In the genomic region with DNA sequence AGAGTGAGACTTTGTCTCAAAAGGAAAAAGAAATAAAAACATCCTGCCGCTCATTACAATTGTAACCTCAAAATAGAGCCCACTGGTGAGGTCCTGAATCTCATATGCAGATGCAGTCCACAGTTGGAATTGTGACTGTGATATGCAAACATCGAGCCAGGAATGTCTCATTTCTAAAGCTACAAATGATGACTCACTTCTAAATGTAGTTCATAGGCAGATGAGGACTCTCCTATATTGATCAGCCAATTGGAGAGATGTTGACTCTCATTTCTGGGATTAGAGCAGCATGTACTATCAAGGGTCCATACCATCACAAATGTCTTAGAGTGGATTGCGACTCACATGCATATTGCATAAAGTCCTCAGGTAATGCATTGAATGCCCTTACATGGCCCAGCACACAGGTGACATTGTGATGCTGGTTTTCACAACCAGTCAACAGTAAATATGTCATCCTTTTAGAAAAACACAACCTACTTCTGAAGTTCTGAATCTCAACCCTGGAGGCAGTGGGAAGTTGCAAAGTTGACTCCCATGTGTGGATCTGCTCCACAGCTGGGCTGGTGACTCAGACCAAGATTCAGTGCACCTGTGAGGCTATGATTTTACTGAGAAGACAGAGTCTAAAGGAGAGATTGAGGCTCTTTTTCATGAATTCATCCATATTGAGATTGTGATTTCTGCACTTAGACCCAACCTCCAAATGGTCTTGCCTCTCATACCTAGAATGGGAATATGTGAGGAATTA, we compare ENCODE assay signal across 1 cellular context.
TF ChIP-seq lines count a peak whose summit lies in the region.

No MANE protein-coding gene starts in this region.

TF ChIP-seq in GM12878, 131 proteins besides CTCF, POLR2A, EP300 and RAD21 (continued from another document):
- TF ChIP-seq ZBTB40 (IDR thresholded peaks at IDR 0.05; ENCODE audit: borderline replicate concordance) (no peak), CEBPZ (IDR thresholded peaks at IDR 0.05; ENCODE audit: low read depth, low read length) (no peak), BCL11A (IDR thresholded peaks at IDR 0.05; ENCODE audit: low read depth, low read length) (no peak), RFX5 (IDR thresholded peaks at IDR 0.05; ENCODE audit: low read depth, low read length) (no peak), MEF2B (IDR thresholded peaks at IDR 0.05; ENCODE audit: partially characterized antibody, poor library complexity, severe bottlenecking) (no peak), E2F4 (IDR thresholded peaks at IDR 0.05; ENCODE audit: low read depth, low read length) (no peak), MAX (IDR thresholded peaks at IDR 0.05; ENCODE audit: low read depth, low read length) (no peak), CREB1 (IDR thresholded peaks at IDR 0.05; ENCODE audit: low read depth) (no peak), SIN3A (IDR thresholded peaks at IDR 0.05; ENCODE audit: low read depth, low read length) (no peak), CHD4 (IDR thresholded peaks at IDR 0.05) (no peak), TCF3 (IDR thresholded peaks at IDR 0.05; ENCODE audit: borderline replicate concordance, insufficient read depth, low read depth, low read length) (peak; percentile 84; the same call in 1 of the 2 replicates), ZSCAN29 (IDR thresholded peaks at IDR 0.05) (no peak), ZBED1 (IDR thresholded peaks at IDR 0.05; ENCODE audit: borderline replicate concordance) (no peak), MTA2 (IDR thresholded peaks at IDR 0.05; ENCODE audit: low read depth) (no peak), IRF4 (IDR thresholded peaks at IDR 0.05; ENCODE audit: low read depth, low read length) (0 out of 2 replicates have a peak, but pooled peaks have one; percentile 18), FOS (IDR thresholded peaks at IDR 0.05; ENCODE audit: borderline replicate concordance, extremely low read depth, insufficient read length) (no peak), MYB (IDR thresholded peaks at IDR 0.05; ENCODE audit: borderline replicate concordance, low read depth, low read length) (no peak), JUNB (IDR thresholded peaks at IDR 0.05) (peak; percentile 62), HCFC1 (IDR thresholded peaks at IDR 0.05; ENCODE audit: low read length) (no peak), TCF12 (IDR thresholded peaks at IDR 0.05; ENCODE audit: low read depth, low read length) (peak; percentile 72; the same call in 1 of the 2 replicates), TARDBP (IDR thresholded peaks at IDR 0.05; ENCODE audit: borderline replicate concordance) (no peak)
- TF ChIP-seq, protein P1, sequence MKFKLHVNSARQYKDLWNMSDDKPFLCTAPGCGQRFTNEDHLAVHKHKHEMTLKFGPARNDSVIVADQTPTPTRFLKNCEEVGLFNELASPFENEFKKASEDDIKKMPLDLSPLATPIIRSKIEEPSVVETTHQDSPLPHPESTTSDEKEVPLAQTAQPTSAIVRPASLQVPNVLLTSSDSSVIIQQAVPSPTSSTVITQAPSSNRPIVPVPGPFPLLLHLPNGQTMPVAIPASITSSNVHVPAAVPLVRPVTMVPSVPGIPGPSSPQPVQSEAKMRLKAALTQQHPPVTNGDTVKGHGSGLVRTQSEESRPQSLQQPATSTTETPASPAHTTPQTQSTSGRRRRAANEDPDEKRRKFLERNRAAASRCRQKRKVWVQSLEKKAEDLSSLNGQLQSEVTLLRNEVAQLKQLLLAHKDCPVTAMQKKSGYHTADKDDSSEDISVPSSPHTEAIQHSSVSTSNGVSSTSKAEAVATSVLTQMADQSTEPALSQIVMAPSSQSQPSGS (IDR thresholded peaks at IDR 0.05; ENCODE audit: low read length), result no peak
- TF ChIP-seq, protein P2, sequence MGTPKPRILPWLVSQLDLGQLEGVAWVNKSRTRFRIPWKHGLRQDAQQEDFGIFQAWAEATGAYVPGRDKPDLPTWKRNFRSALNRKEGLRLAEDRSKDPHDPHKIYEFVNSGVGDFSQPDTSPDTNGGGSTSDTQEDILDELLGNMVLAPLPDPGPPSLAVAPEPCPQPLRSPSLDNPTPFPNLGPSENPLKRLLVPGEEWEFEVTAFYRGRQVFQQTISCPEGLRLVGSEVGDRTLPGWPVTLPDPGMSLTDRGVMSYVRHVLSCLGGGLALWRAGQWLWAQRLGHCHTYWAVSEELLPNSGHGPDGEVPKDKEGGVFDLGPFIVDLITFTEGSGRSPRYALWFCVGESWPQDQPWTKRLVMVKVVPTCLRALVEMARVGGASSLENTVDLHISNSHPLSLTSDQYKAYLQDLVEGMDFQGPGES (IDR thresholded peaks at IDR 0.05), result no peak
